12 cellular contexts compared by ENCODE assay signal in the genomic region with DNA sequence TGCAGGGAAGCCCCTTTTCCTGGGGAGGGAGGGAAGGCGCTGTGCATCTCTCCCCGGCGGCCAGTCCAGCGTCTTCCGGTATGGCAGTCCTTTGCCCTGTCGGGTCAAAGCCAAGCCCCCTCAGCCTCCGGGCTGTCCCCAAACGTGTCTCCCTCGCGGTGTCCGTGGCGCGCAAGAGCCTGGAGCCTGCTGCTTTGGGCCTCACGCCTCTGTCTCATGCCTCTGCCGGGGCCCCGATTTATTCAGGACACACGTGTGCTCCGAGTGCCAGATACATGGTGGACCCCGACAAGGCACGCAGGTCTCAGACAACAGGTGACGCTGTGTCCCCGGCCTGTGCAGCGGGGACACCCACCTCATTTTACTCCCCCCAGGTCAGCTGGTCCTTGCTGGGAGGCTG.
DNase-seq lines count a peak whose midpoint lies in the region; ATAC-seq and TF ChIP-seq lines count a peak whose summit lies in the region.
"Had no signal": no experiment of that assay in that cellular context is flagged by ENCODE, and none has a peak within 500 bp of the region (broad histone marks: within the 10 kb centered on the region; RNA-seq: fewer than 3 reads in every experiment).

No MANE protein-coding gene starts in this region.

- CTCF ChIA-PET in T-cell (lab: Charles Lee) = no interaction called here

- peaks cover 24% of the 10 kb centered on the region for H3K4me1 ChIP-seq in psoas muscle

- no peak for TF ChIP-seq CTCF in psoas muscle (IDR thresholded peaks at IDR 0.05)

- POLR2A ChIA-PET in T-cell (lab: Charles Lee) = no interaction called here

- peak overlapping the region in 2 of 3 donors; percentile 9 to 74 for H3K4me3 Mint-ChIP-seq in T-cell
- H3K4me3 Mint-ChIP-seq in effector memory CD8-positive, alpha-beta T cell = peak overlapping the region in 1 of 2 donors; percentile 74

- H3K9me3 ChIP-seq in psoas muscle = no peaks in the 10 kb centered on the region
- H3K9me3 ChIP-seq: lower lobe of right lung, MG63 had no signal

- H3K36me3 ChIP-seq in H7 (replicated peaks; ENCODE audit: control insufficient read depth, insufficient read depth, low read length) (no peaks in the 10 kb centered on the region), psoas muscle (ENCODE audit: insufficient read depth in 1 of 2, low read depth in 1 of 2) (no peaks in the 10 kb centered on the region)
- H3K36me3 ChIP-seq: lower lobe of right lung, MG63 had no signal

- H3K4me3 ChIP-seq in H7 (ENCODE audit: insufficient read depth, low read depth, low read length) (peak overlapping the region; percentile 72), psoas muscle (peak overlapping the region; percentile 39)
- H3K4me3 ChIP-seq: lower lobe of right lung, MG63 had no signal

- peaks cover 10 to 19% (median 17%) of the 10 kb centered on the region in 3 donors for H3K4me1 Mint-ChIP-seq in T-cell
- peaks cover 10% of the 10 kb centered on the region in 2 donors for H3K4me1 Mint-ChIP-seq in effector memory CD8-positive, alpha-beta T cell (ENCODE audit: low read depth in 2 of 2)

- intact Hi-C loops in left ventricle myocardium superior (cut with micrococcal nuclease) = no loop called here
- intact Hi-C loops in psoas muscle (cut with DNase I) = no loop called here

- H3K27me3 Mint-ChIP-seq in T-cell = peaks cover 13 to 47% of the 10 kb centered on the region in 2 donors
- peaks cover 64 to 93% of the 10 kb centered on the region in 2 donors for H3K27me3 Mint-ChIP-seq in effector memory CD8-positive, alpha-beta T cell

- no peak overlapping the region for H3K27ac Mint-ChIP-seq in T-cell
- no peak overlapping the region for H3K27ac Mint-ChIP-seq in effector memory CD8-positive, alpha-beta T cell
- H3K27ac Mint-ChIP-seq: CD8-positive, alpha-beta memory T cell had no signal

- ATAC-seq in T-cell (replicated peaks in 1 of 4) = peak in 3 of 4 experiments; percentile 12 to 23 (median 17)
- ATAC-seq in left ventricle myocardium superior = peak; percentile 2
- peak in 1 of 4 donors; percentile 1 for ATAC-seq in psoas muscle
- ATAC-seq in effector memory CD8-positive, alpha-beta T cell (replicated peaks) = no peak
- ATAC-seq in SK-N-SH treated with all-trans-retinoic acid at 6 μM for 48 hours = no peak

- H3K36me3 Mint-ChIP-seq in T-cell = no peaks in the 10 kb centered on the region
- H3K36me3 Mint-ChIP-seq in effector memory CD8-positive, alpha-beta T cell (ENCODE audit: insufficient read depth) = no peaks in the 10 kb centered on the region
- H3K36me3 Mint-ChIP-seq: CD8-positive, alpha-beta memory T cell had no signal

- WGBS in psoas muscle, 3 donors = 29 to 43% (median 36%) methylated on average over 23 of the region's 23 CpGs

- H3K9me3 Mint-ChIP-seq in T-cell = no peaks in the 10 kb centered on the region
- H3K9me3 Mint-ChIP-seq in effector memory CD8-positive, alpha-beta T cell = no peaks in the 10 kb centered on the region

- DNase-seq in H7 = no peak
- DNase-seq in T-cell = peak in 1 of 34 experiments; percentile 1
- DNase-seq in left ventricle myocardium superior = no peak
- DNase-seq in psoas muscle = no peak
- no peak for DNase-seq in effector memory CD8-positive, alpha-beta T cell
- no peak for DNase-seq in OCI-M2 (lab: John Stamatoyannopoulos, UW; ENCODE audit: unreplicated experiment)
- DNase-seq in NCI-H82 treated with DMSO at 0.1 percent for 48 hours (lab: John Stamatoyannopoulos, UW; ENCODE audit: unreplicated experiment) = no peak
- DNase-seq: lower lobe of right lung had no signal

- peak overlapping the region; percentile 23 for H3K27ac ChIP-seq in psoas muscle
- H3K27ac ChIP-seq: lower lobe of right lung, parathyroid adenoma had no signal

- H3K27me3 ChIP-seq in H7 (ENCODE audit: control insufficient read depth, insufficient read depth, low read length) (no peaks in the 10 kb centered on the region; the same call in 1 of the 2 replicates), psoas muscle (ENCODE audit: insufficient read depth in 3 of 3, low read length in 2 of 3) (no peaks in the 10 kb centered on the region)
- H3K27me3 ChIP-seq: MG63 had no signal

TF ChIP-seq in SK-N-SH treated with all-trans-retinoic acid at 6 μM for 48 hours, 23 proteins besides CTCF, POLR2A, EP300 and RAD21:
- TF ChIP-seq GLIS3 (CRISPR knock-in tag; IDR thresholded peaks at IDR 0.05) = no peak
- no peak for TF ChIP-seq CSDC2 (CRISPR knock-in tag; IDR thresholded peaks at IDR 0.05)
- no peak for TF ChIP-seq ZNF565 (CRISPR knock-in tag; conservative IDR thresholded peaks at IDR 0.05; ENCODE audit: low read depth)
- TF ChIP-seq ZC3H10 (CRISPR knock-in tag; IDR thresholded peaks at IDR 0.05) = no peak
- TF ChIP-seq ZNF8 (CRISPR knock-in tag; IDR thresholded peaks at IDR 0.05) = no peak
- TF ChIP-seq ESRRG (CRISPR knock-in tag; IDR thresholded peaks at IDR 0.05) = no peak
- TF ChIP-seq OSR1 (CRISPR knock-in tag; IDR thresholded peaks at IDR 0.05) = no peak

Comparison
In these comparisons a context has a peak if more than half of its experiments do, and no peak if none do; other contexts are left out.
1. ATAC-seq: peak in T-cell (3 of 4) and left ventricle myocardium superior (single experiment); none in effector memory CD8-positive, alpha-beta T cell (single experiment) and SK-N-SH treated with all-trans-retinoic acid at 6 μM for 48 hours (single experiment).